Comparison of ENCODE assay signal across 1 cellular context in the genomic region with DNA sequence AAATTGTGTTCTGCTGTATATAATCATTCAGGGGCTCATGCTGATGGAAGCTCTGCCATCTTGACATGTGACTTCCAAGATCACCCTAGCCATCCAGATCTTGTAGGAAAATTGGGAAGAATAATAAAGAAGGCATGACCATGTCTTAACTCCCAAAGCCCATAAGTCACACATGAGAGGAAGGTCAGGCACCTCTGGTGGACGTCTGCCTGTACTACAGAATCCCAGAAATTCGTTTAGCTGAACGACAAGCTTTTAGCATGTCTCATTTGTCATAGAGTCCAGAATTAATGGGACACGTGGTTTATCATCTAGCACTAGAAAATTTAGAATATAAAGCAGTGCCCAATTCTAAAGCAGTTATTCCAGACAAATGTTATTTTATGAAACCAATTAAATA.
TF ChIP-seq lines count a peak whose summit lies in the region.

No MANE protein-coding gene starts in this region.

TF ChIP-seq in HepG2, 621 proteins besides CTCF, POLR2A, EP300 and RAD21 (continued from another document):
- TF ChIP-seq NFKBIZ (CRISPR knock-in tag; IDR thresholded peaks at IDR 0.05) = no peak
- TF ChIP-seq ZNF780A (CRISPR knock-in tag; IDR thresholded peaks at IDR 0.05) = no peak
- no peak for TF ChIP-seq MEIS2 (CRISPR knock-in tag; IDR thresholded peaks at IDR 0.05)
- no peak for TF ChIP-seq YEATS4 (CRISPR knock-in tag; IDR thresholded peaks at IDR 0.05; ENCODE audit: borderline replicate concordance)
